ENCODE assay signal across 8 cellular contexts in genomic region chr19:574658-575526, GRCh38. TPM values are rescaled to one million over a fixed set of nuclear protein-coding genes. Genes with fewer than 3 reads are reported as not detected.
A peak's percentile ranks its signal among the peaks of the same experiment; 100 is the strongest.
DNase-seq lines count a peak whose midpoint lies in the region; ATAC-seq and TF ChIP-seq lines count a peak whose summit lies in the region.

No MANE protein-coding gene starts in this region.

- H3K9me3 Mint-ChIP-seq in activated CD4-positive, alpha-beta T cell treated with anti-CD3 and anti-CD28 coated beads, Interleukin-2, amount 10 ng/mL, durations not matched to agents 7 days and 5 days, result no peaks in the 10 kb centered on the region
- H3K9me3 Mint-ChIP-seq in activated B cell treated with CpG ODN at 0.5 μM for 24 hours (no peaks in the 10 kb centered on the region), glutamatergic neuron (ENCODE audit: unreplicated experiment) (peaks cover 12% of the 10 kb centered on the region)

- peak overlapping the region; percentile 50 for H3K27ac Mint-ChIP-seq in activated CD4-positive, alpha-beta T cell treated with anti-CD3 and anti-CD28 coated beads, Interleukin-2, amount 10 ng/mL, durations not matched to agents 7 days and 5 days
- H3K27ac Mint-ChIP-seq in activated B cell treated with CpG ODN at 0.5 μM for 24 hours (peak overlapping the region; percentile 18), glutamatergic neuron (ENCODE audit: unreplicated experiment) (peak overlapping the region; percentile 33)

- intact Hi-C loops in activated B cell treated with CpG ODN at 0.5 μM for 24 hours (cut with micrococcal nuclease) (no loop called here), posterior vena cava (cut with DNase I) (loop anchor here in 1 of 2 donors (10.0 kb wide), 1 partner anchor 60 kb away; the partner anchor contains the start of genes FGF22 and POLRMT)

- DNase-seq in activated CD4-positive, alpha-beta T cell treated with anti-CD3 and anti-CD28 coated beads, Interleukin-2, amount 10 ng/mL, durations not matched to agents 7 days and 5 days, result no peak
- no peak for DNase-seq in activated CD4-positive, alpha-beta T cell treated with anti-CD3 and anti-CD28 coated beads, Interleukin-2, amount 50 U/mL, for 1 hour
- DNase-seq in activated B cell treated with CpG ODN at 0.5 μM for 24 hours (no peak), glutamatergic neuron (no peak), posterior vena cava (ENCODE audit: low spot score) (peak; percentile 69), NCI-H1105 treated with DMSO at 0.1 percent for 48 hours (lab: John Stamatoyannopoulos, UW) (no peak), NCI-H510A (lab: John Stamatoyannopoulos, UW) (no peak)

- no peaks in the 10 kb centered on the region for H3K27me3 Mint-ChIP-seq in activated CD4-positive, alpha-beta T cell treated with anti-CD3 and anti-CD28 coated beads, Interleukin-2, amount 10 ng/mL, durations not matched to agents 7 days and 5 days
- H3K27me3 Mint-ChIP-seq in activated B cell treated with CpG ODN at 0.5 μM for 24 hours (no peaks in the 10 kb centered on the region), glutamatergic neuron (ENCODE audit: unreplicated experiment) (peaks cover 13% of the 10 kb centered on the region)

- no peak for TF ChIP-seq CTCF in activated B cell treated with CpG ODN at 0.5 μM for 24 hours (IDR thresholded peaks at IDR 0.05)
- no peak for TF ChIP-seq CTCF in glutamatergic neuron (IDR thresholded peaks at IDR 0.05; ENCODE audit: partially characterized antibody, unreplicated experiment)

- ATAC-seq in activated B cell treated with CpG ODN at 0.5 μM for 24 hours (ENCODE audit: low read depth) (no peak), GM18907 (IDR thresholded peaks at IDR 0.05; ENCODE audit: unreplicated experiment) (no peak)

- CTCF ChIA-PET in activated CD4-positive, alpha-beta T cell treated with anti-CD3 and anti-CD28 coated beads, Interleukin-2, amount 10 ng/mL, durations not matched to agents 7 days and 5 days (lab: Charles Lee), result interaction anchor here (0.6 to 1.7 kb wide), 5 partner anchors 10 to 156 kb away, joined by 3 to 8 read pairs (median 4); no protein-coding TSS in a partner anchor
- CTCF ChIA-PET in activated B cell treated with CpG ODN at 0.5 μM for 24 hours (lab: Charles Lee), result no interaction called here

- H3K36me3 Mint-ChIP-seq in activated CD4-positive, alpha-beta T cell treated with anti-CD3 and anti-CD28 coated beads, Interleukin-2, amount 10 ng/mL, durations not matched to agents 7 days and 5 days (ENCODE audit: low read depth), result no peaks in the 10 kb centered on the region
- H3K36me3 Mint-ChIP-seq in activated B cell treated with CpG ODN at 0.5 μM for 24 hours (ENCODE audit: low read depth) (peaks cover 15% of the 10 kb centered on the region), glutamatergic neuron (ENCODE audit: unreplicated experiment) (no peaks in the 10 kb centered on the region)

- peak overlapping the region; percentile 84 for H3K4me3 Mint-ChIP-seq in activated CD4-positive, alpha-beta T cell treated with anti-CD3 and anti-CD28 coated beads, Interleukin-2, amount 10 ng/mL, durations not matched to agents 7 days and 5 days
- H3K4me3 Mint-ChIP-seq in activated B cell treated with CpG ODN at 0.5 μM for 24 hours (peak overlapping the region; percentile 84), glutamatergic neuron (ENCODE audit: unreplicated experiment) (peak overlapping the region; percentile 86)

- POLR2A ChIA-PET in activated CD4-positive, alpha-beta T cell treated with anti-CD3 and anti-CD28 coated beads, Interleukin-2, amount 10 ng/mL, durations not matched to agents 7 days and 5 days (lab: Charles Lee), result no interaction called here
- POLR2A ChIA-PET in activated B cell treated with CpG ODN at 0.5 μM for 24 hours (lab: Charles Lee), result interaction anchor here (0.6 to 1.1 kb wide), 3 partner anchors 9 to 89 kb away, joined by 3 to 4 read pairs (median 3); no protein-coding TSS in a partner anchor

- peaks cover 40% of the 10 kb centered on the region for H3K4me1 Mint-ChIP-seq in activated CD4-positive, alpha-beta T cell treated with anti-CD3 and anti-CD28 coated beads, Interleukin-2, amount 10 ng/mL, durations not matched to agents 7 days and 5 days
- peaks cover 35% of the 10 kb centered on the region for H3K4me1 Mint-ChIP-seq in activated B cell treated with CpG ODN at 0.5 μM for 24 hours
- peaks cover 19% of the 10 kb centered on the region for H3K4me1 Mint-ChIP-seq in glutamatergic neuron (ENCODE audit: low read depth, unreplicated experiment)

RNA-seq across cellular contexts. Expression of gene BSG, which starts 2.5 kb away (rescaled TPM):
- total RNA-seq in activated CD4-positive, alpha-beta T cell treated with anti-CD3 and anti-CD28 coated beads, Interleukin-2, amount 10 ng/mL, durations not matched to agents 7 days and 5 days, result 100 to 1,000 TPM; 233 TPM
- total RNA-seq in activated B cell treated with CpG ODN at 0.5 μM for 24 hours (150 and 152 TPM in 2 replicates), glutamatergic neuron (ENCODE audit: unreplicated experiment) (470 TPM), posterior vena cava (100 to 1,000 TPM; 288 to 300 TPM)

RNA-seq across cellular contexts. Expression of gene HCN2, which starts 14.8 kb away (rescaled TPM):
- 1 to 10 TPM; 2.6 to 3.2 TPM for total RNA-seq in activated CD4-positive, alpha-beta T cell treated with anti-CD3 and anti-CD28 coated beads, Interleukin-2, amount 10 ng/mL, durations not matched to agents 7 days and 5 days
- total RNA-seq in activated B cell treated with CpG ODN at 0.5 μM for 24 hours (0.13 and 0.17 TPM in 2 replicates), glutamatergic neuron (ENCODE audit: unreplicated experiment) (33.2 TPM), posterior vena cava (under 1 TPM; 0.10 to 0.37 TPM)

RNA-seq across cellular contexts. Expression of gene GZMM, which starts 31.0 kb away (rescaled TPM):
- total RNA-seq in activated CD4-positive, alpha-beta T cell treated with anti-CD3 and anti-CD28 coated beads, Interleukin-2, amount 10 ng/mL, durations not matched to agents 7 days and 5 days, result 10 to 100 TPM; 44.5 to 47.4 TPM
- total RNA-seq in activated B cell treated with CpG ODN at 0.5 μM for 24 hours (0.22 TPM in 1 of 2 replicates, not detected in the other), glutamatergic neuron (ENCODE audit: unreplicated experiment) (0.47 TPM), posterior vena cava (under 1 TPM; 0.74 to 0.76 TPM)

RNA-seq across cellular contexts. Expression of gene CDC34, which starts 43.3 kb away (rescaled TPM):
- 10 to 100 TPM; 43.7 to 50.8 TPM for total RNA-seq in activated CD4-positive, alpha-beta T cell treated with anti-CD3 and anti-CD28 coated beads, Interleukin-2, amount 10 ng/mL, durations not matched to agents 7 days and 5 days
- total RNA-seq in activated B cell treated with CpG ODN at 0.5 μM for 24 hours (19.8 and 23.1 TPM in 2 replicates), glutamatergic neuron (ENCODE audit: unreplicated experiment) (136 TPM), posterior vena cava (10 to 100 TPM; 41.1 to 45.8 TPM)

RNA-seq across cellular contexts. Expression of gene POLRMT, which starts 58.4 kb away (rescaled TPM):
- 10 to 100 TPM; 42.1 to 52.3 TPM for total RNA-seq in activated CD4-positive, alpha-beta T cell treated with anti-CD3 and anti-CD28 coated beads, Interleukin-2, amount 10 ng/mL, durations not matched to agents 7 days and 5 days
- 54.7 and 58.2 TPM in 2 replicates for total RNA-seq in activated B cell treated with CpG ODN at 0.5 μM for 24 hours
- 79.9 TPM for total RNA-seq in glutamatergic neuron (ENCODE audit: unreplicated experiment)
- total RNA-seq in posterior vena cava, result 10 to 100 TPM; 25.6 to 30.7 TPM

Comparison
In these comparisons a context has a peak if more than half of its experiments do, and no peak if none do; other contexts are left out.
1. RNA of gene GZMM, which starts 31.0 kb away (total RNA-seq): 44.5 to 47.4 TPM in activated CD4-positive, alpha-beta T cell treated with anti-CD3 and anti-CD28 coated beads, Interleukin-2, amount 10 ng/mL, durations not matched to agents 7 days and 5 days; 0.74 to 0.76 TPM in posterior vena cava, 0.47 TPM in glutamatergic neuron (single experiment) and 0.22 TPM in activated B cell treated with CpG ODN at 0.5 μM for 24 hours; every median in the first group is over 10 times any median in the second.
2. Peak in every context shown above with its lines, with median percentiles within 50 percentile points of each other: H3K27ac Mint-ChIP-seq and H3K4me3 Mint-ChIP-seq.